26 cellular contexts compared by ENCODE assay signal in genomic region chr9:132842124-132843005, GRCh38. TPM values are rescaled to one million over a fixed set of nuclear protein-coding genes. Genes with fewer than 3 reads are reported as not detected.
"Had no signal": no experiment of that assay in that cellular context is flagged by ENCODE, and none has a peak within 500 bp of the region (broad histone marks: within the 10 kb centered on the region; RNA-seq: fewer than 3 reads in every experiment).

No MANE protein-coding gene starts in this region.

- H3K4me3 Mint-ChIP-seq: activated CD4-positive, alpha-beta memory T cell treated with anti-CD3 and anti-CD28 coated beads for 36 hours; activated CD4-positive, alpha-beta T cell treated with anti-CD3 and anti-CD28 coated beads, Interleukin-2, amount 10 ng/mL, durations not matched to agents 24 days and 14 days; activated naive CD4-positive, alpha-beta T cell treated with anti-CD3 and anti-CD28 coated beads, Interleukin-2, amount 10 ng/mL, durations not matched to agents 7 days and 5 days; activated T-cell treated with anti-CD3 and anti-CD28 coated beads, Interleukin-2, amount 50 U/mL, for 24 hours; effector memory CD8-positive, alpha-beta T cell; naive thymus-derived CD8-positive, alpha-beta T cell; stimulated activated naive CD8-positive, alpha-beta T cell treated with anti-CD3 and anti-CD28 coated beads, Interleukin-15, Interleukin-2, amounts not matched to agents 100 ng/mL and 50 ng/mL, for 24 hours; T-helper 17 cell had no signal

- H3K4me2 ChIP-seq: hepatocyte had no signal

- H3K4me1 Mint-ChIP-seq: activated CD4-positive, alpha-beta T cell treated with anti-CD3 and anti-CD28 coated beads, Interleukin-2, amount 10 ng/mL, durations not matched to agents 24 days and 14 days; activated naive CD4-positive, alpha-beta T cell treated with anti-CD3 and anti-CD28 coated beads, Interleukin-2, amount 10 ng/mL, durations not matched to agents 7 days and 5 days; naive thymus-derived CD8-positive, alpha-beta T cell; T-helper 17 cell had no signal

- FAIRE-seq: kidney had no signal

- H3K4me3 ChIP-seq: coronary artery, gastroesophageal sphincter, hepatocyte, thoracic aorta, vagina had no signal

- H2AFZ ChIP-seq: hepatocyte had no signal

- H3K4me1 ChIP-seq: gastroesophageal sphincter, vagina had no signal

- H3K27me3 ChIP-seq: gastroesophageal sphincter, hepatocyte, vagina had no signal

- H3K79me2 ChIP-seq: hepatocyte had no signal

- H3K27ac Mint-ChIP-seq: activated CD4-positive, alpha-beta memory T cell treated with anti-CD3 and anti-CD28 coated beads for 36 hours; activated CD4-positive, alpha-beta T cell treated with anti-CD3 and anti-CD28 coated beads, Interleukin-2, amount 10 ng/mL, durations not matched to agents 24 days and 14 days; activated naive CD4-positive, alpha-beta T cell treated with anti-CD3 and anti-CD28 coated beads, Interleukin-2, amount 10 ng/mL, durations not matched to agents 7 days and 5 days; activated T-cell treated with anti-CD3 and anti-CD28 coated beads, Interleukin-2, amount 50 U/mL, for 24 hours; effector memory CD8-positive, alpha-beta T cell; stimulated activated naive CD8-positive, alpha-beta T cell treated with anti-CD3 and anti-CD28 coated beads, Interleukin-15, Interleukin-2, amounts not matched to agents 100 ng/mL and 50 ng/mL, for 24 hours; T-helper 17 cell had no signal

- H3K27me3 Mint-ChIP-seq: stimulated activated naive CD8-positive, alpha-beta T cell treated with anti-CD3 and anti-CD28 coated beads, Interleukin-15, Interleukin-2, amounts not matched to agents 100 ng/mL and 50 ng/mL, for 24 hours had no signal

- H3K36me3 Mint-ChIP-seq: activated CD4-positive, alpha-beta memory T cell treated with anti-CD3 and anti-CD28 coated beads for 36 hours; activated naive CD4-positive, alpha-beta T cell treated with anti-CD3 and anti-CD28 coated beads, Interleukin-2, amount 10 ng/mL, durations not matched to agents 7 days and 5 days; naive thymus-derived CD8-positive, alpha-beta T cell had no signal

- H3K9me3 Mint-ChIP-seq: activated CD4-positive, alpha-beta memory T cell treated with anti-CD3 and anti-CD28 coated beads for 36 hours; activated CD4-positive, alpha-beta T cell treated with anti-CD3 and anti-CD28 coated beads, Interleukin-2, amount 10 ng/mL, durations not matched to agents 24 days and 14 days; activated naive CD4-positive, alpha-beta T cell treated with anti-CD3 and anti-CD28 coated beads, Interleukin-2, amount 10 ng/mL, durations not matched to agents 7 days and 5 days; activated T-cell treated with anti-CD3 and anti-CD28 coated beads, Interleukin-2, amount 50 U/mL, for 24 hours; effector memory CD8-positive, alpha-beta T cell; naive thymus-derived CD8-positive, alpha-beta T cell; stimulated activated naive CD8-positive, alpha-beta T cell treated with anti-CD3 and anti-CD28 coated beads, Interleukin-15, Interleukin-2, amounts not matched to agents 100 ng/mL and 50 ng/mL, for 24 hours had no signal

- ATAC-seq: effector memory CD8-positive, alpha-beta T cell; gastroesophageal sphincter; left colon; naive thymus-derived CD8-positive, alpha-beta T cell; right cardiac atrium; T-helper 17 cell had no signal

- H3K9me3 ChIP-seq: gastroesophageal sphincter, thoracic aorta, vagina had no signal

- H3K27ac ChIP-seq: coronary artery, gastroesophageal sphincter, hepatocyte, thoracic aorta, vagina had no signal

- H3K36me3 ChIP-seq: gastroesophageal sphincter, thoracic aorta, vagina had no signal

- DNase-seq: activated CD4-positive, alpha-beta memory T cell treated with anti-CD3 and anti-CD28 coated beads for 36 hours; activated CD4-positive, alpha-beta T cell treated with anti-CD3 and anti-CD28 coated beads, Interleukin-2, amount 10 ng/mL, durations not matched to agents 24 days and 14 days; activated CD4-positive, CD25-positive, alpha-beta regulatory T cell treated with anti-CD3 and anti-CD28 coated beads, Interleukin-2, amount 50 U/mL, for 72 hours; activated CD8-positive, alpha-beta memory T cell treated with anti-CD3 and anti-CD28 coated beads, Interleukin-2, amount 50 U/mL, for 48 hours; activated gamma-delta T cell; activated naive CD4-positive, alpha-beta T cell treated with anti-CD3 and anti-CD28 coated beads, Interleukin-2, amount 10 ng/mL, durations not matched to agents 7 days and 5 days; activated T-cell treated with anti-CD3 and anti-CD28 coated beads, Interleukin-2, amount 50 U/mL, for 24 hours; anterior cingulate cortex; effector memory CD8-positive, alpha-beta T cell; kidney; left colon; mammary epithelial cell; midbrain; naive thymus-derived CD8-positive, alpha-beta T cell; right cardiac atrium; stimulated activated CD4-positive, alpha-beta T cell treated with anti-CD3 and anti-CD28 coated beads, Interleukin-2, amount 100 ng/mL, for 48 hours; SW 1271; T-helper 17 cell; T1000 had no signal

RNA-seq across cellular contexts. Expression of gene AK8, which starts 35.7 kb away (rescaled TPM):
- total RNA-seq: activated CD4-positive, alpha-beta T cell treated with anti-CD3 and anti-CD28 coated beads, Interleukin-2, amount 10 ng/mL, durations not matched to agents 24 days and 14 days; fibroblast of villous mesenchyme; naive thymus-derived CD8-positive, alpha-beta T cell had no signal
